In genomic region chr3:177193275-177193674, GRCh38 we compare ENCODE assay signal across 7 cellular contexts. TPM values are rescaled to one million over a fixed set of nuclear protein-coding genes. Genes with fewer than 3 reads are reported as not detected.
A peak's percentile ranks its signal among the peaks of the same experiment; 100 is the strongest.
DNase-seq lines count a peak whose midpoint lies in the region; ATAC-seq and TF ChIP-seq lines count a peak whose summit lies in the region.
"Not testable (repeated sequence)": the region's sequence is repeated elsewhere in the genome, so short reads cannot be mapped to it uniquely, and the experiment has no call there.

No MANE protein-coding gene starts in this region.

- not testable (repeated sequence) for H3K9me3 Mint-ChIP-seq in activated B cell treated with CpG ODN at 0.5 μM for 24 hours; activated T-helper 17 cell treated with anti-CD3 and anti-CD28 coated beads, Interleukin-2, amount 50 U/mL, for 72 hours; central memory CD8-positive, alpha-beta T cell

- not testable (repeated sequence) for H3F3A ChIP-seq in DOHH2 (ENCODE audit: control insufficient read depth, insufficient read depth); OCI-LY1 (ENCODE audit: insufficient read depth, low read length)

- not testable (repeated sequence) for TF ChIP-seq CTCF in DOHH2 (IDR thresholded peaks at IDR 0.05; ENCODE audit: low read depth, low read length, poor library complexity, severe bottlenecking); OCI-LY1 (IDR thresholded peaks at IDR 0.05; ENCODE audit: low read length); activated B cell treated with CpG ODN at 0.5 μM for 24 hours (IDR thresholded peaks at IDR 0.05); osteoblast (IDR thresholded peaks at IDR 0.05; ENCODE audit: extremely low read depth, low read depth, low read length)

- POLR2A ChIA-PET in activated B cell treated with CpG ODN at 0.5 μM for 24 hours (lab: Charles Lee) = interaction anchor here (1.8 to 7.0 kb wide), 2 partner anchors 13 to 167 kb away, joined by 6 to 247 read pairs; no protein-coding TSS in a partner anchor

- not testable (repeated sequence) for H3K9ac ChIP-seq in OCI-LY1 (ENCODE audit: low read length)

- H4K20me1 ChIP-seq in DOHH2 (ENCODE audit: control insufficient read depth, insufficient read depth, low read depth, low read length) = peaks cover 40% of the 10 kb centered on the region
- H4K20me1 ChIP-seq in OCI-LY1 (ENCODE audit: insufficient read depth, low read length); osteoblast (ENCODE audit: insufficient read depth, low read length): not testable (repeated sequence)

- H3K27ac ChIP-seq in DOHH2 (ENCODE audit: low read depth, low read length); OCI-LY1 (ENCODE audit: low read depth, low read length, poor library complexity, severe bottlenecking); osteoblast (ENCODE audit: low read depth, low read length): not testable (repeated sequence)

- peak overlapping the region; percentile 35 for H3K27ac Mint-ChIP-seq in activated B cell treated with CpG ODN at 0.5 μM for 24 hours
- H3K27ac Mint-ChIP-seq in activated T-helper 17 cell treated with anti-CD3 and anti-CD28 coated beads, Interleukin-2, amount 50 U/mL, for 72 hours = peak overlapping the region; percentile 93
- H3K27ac Mint-ChIP-seq in central memory CD8-positive, alpha-beta T cell (ENCODE audit: low read depth) = not testable (repeated sequence)

- peaks cover 33% of the 10 kb centered on the region for H3K36me3 Mint-ChIP-seq in activated B cell treated with CpG ODN at 0.5 μM for 24 hours (ENCODE audit: low read depth)
- H3K36me3 Mint-ChIP-seq in activated T-helper 17 cell treated with anti-CD3 and anti-CD28 coated beads, Interleukin-2, amount 50 U/mL, for 72 hours (ENCODE audit: low read depth) = peaks cover 53% of the 10 kb centered on the region
- H3K36me3 Mint-ChIP-seq in central memory CD8-positive, alpha-beta T cell (ENCODE audit: insufficient read depth) = peaks cover 28% of the 10 kb centered on the region

- CTCF ChIA-PET in activated B cell treated with CpG ODN at 0.5 μM for 24 hours (lab: Charles Lee) = interaction anchor here (1.0 kb wide), 1 partner anchor 143 kb away, joined by 3 read pairs; no protein-coding TSS in a partner anchor

- H3K4me3 Mint-ChIP-seq in activated B cell treated with CpG ODN at 0.5 μM for 24 hours = peak overlapping the region; percentile 97
- peak overlapping the region; percentile 94 for H3K4me3 Mint-ChIP-seq in activated T-helper 17 cell treated with anti-CD3 and anti-CD28 coated beads, Interleukin-2, amount 50 U/mL, for 72 hours
- peak overlapping the region; percentile 90 for H3K4me3 Mint-ChIP-seq in central memory CD8-positive, alpha-beta T cell

- H3K36me3 ChIP-seq in DOHH2 (ENCODE audit: control insufficient read depth, low read length) = peaks cover 52% of the 10 kb centered on the region
- peaks cover 41% of the 10 kb centered on the region for H3K36me3 ChIP-seq in OCI-LY1 (ENCODE audit: insufficient read depth, low read length)
- not testable (repeated sequence) for H3K36me3 ChIP-seq in osteoblast (ENCODE audit: insufficient read depth, low read length)

- not testable (repeated sequence) for H3K27me3 Mint-ChIP-seq in activated B cell treated with CpG ODN at 0.5 μM for 24 hours; activated T-helper 17 cell treated with anti-CD3 and anti-CD28 coated beads, Interleukin-2, amount 50 U/mL, for 72 hours; central memory CD8-positive, alpha-beta T cell

- intact Hi-C loops in activated B cell treated with CpG ODN at 0.5 μM for 24 hours (cut with micrococcal nuclease) = loop anchor here (10.0 kb wide), 1 partner anchor 1192 kb away; no protein-coding TSS in a partner anchor

- not testable (repeated sequence) for H2AFZ ChIP-seq in OCI-LY1 (ENCODE audit: low read length); osteoblast (ENCODE audit: low read length)

- H3K4me3 ChIP-seq in DOHH2 (ENCODE audit: low read length) (peak overlapping the region; percentile 99), OCI-LY1 (ENCODE audit: low read depth, low read length, poor library complexity, severe bottlenecking) (peak overlapping the region; percentile 83), osteoblast (ENCODE audit: insufficient read depth, low read length) (peak overlapping the region; percentile 84)

- not testable (repeated sequence) for DNase-seq in activated B cell treated with CpG ODN at 0.5 μM for 24 hours; central memory CD8-positive, alpha-beta T cell (ENCODE audit: low spot score in 2 of 2); osteoblast (ENCODE audit: insufficient read length, low spot score, missing footprints)
- DNase-seq in left lobe of liver (ENCODE audit: low spot score) = peak; percentile 24

- not testable (repeated sequence) for H3K9me3 ChIP-seq in DOHH2 (ENCODE audit: control insufficient read depth, insufficient read depth, low read length); OCI-LY1 (ENCODE audit: low read length); osteoblast (ENCODE audit: low read depth, low read length)

- H3K27me3 ChIP-seq in DOHH2 (ENCODE audit: control insufficient read depth, low read length); OCI-LY1 (ENCODE audit: insufficient read depth, low read length); osteoblast (ENCODE audit: insufficient read depth, low read length): not testable (repeated sequence)

- H3K4me2 ChIP-seq in DOHH2 (ENCODE audit: low read length) (peak overlapping the region; percentile 75), OCI-LY1 (ENCODE audit: low read length) (peak overlapping the region; percentile 68; the same call in 1 of the 2 replicates)
- H3K4me2 ChIP-seq in osteoblast (ENCODE audit: insufficient read depth, low read length) = not testable (repeated sequence)

- H3K4me1 Mint-ChIP-seq in activated B cell treated with CpG ODN at 0.5 μM for 24 hours = peaks cover 64% of the 10 kb centered on the region
- peaks cover 42% of the 10 kb centered on the region for H3K4me1 Mint-ChIP-seq in activated T-helper 17 cell treated with anti-CD3 and anti-CD28 coated beads, Interleukin-2, amount 50 U/mL, for 72 hours
- H3K4me1 Mint-ChIP-seq in central memory CD8-positive, alpha-beta T cell = peaks cover 58% of the 10 kb centered on the region

- H3K9me2 ChIP-seq in DOHH2 (replicated peaks; ENCODE audit: control insufficient read depth, low read length); OCI-LY1 (ENCODE audit: low read depth, low read length): not testable (repeated sequence)

- H3K79me2 ChIP-seq in DOHH2 (ENCODE audit: control insufficient read depth, low read length) (peaks cover 86% of the 10 kb centered on the region), OCI-LY1 (ENCODE audit: insufficient read depth, low read length) (peaks cover 84% of the 10 kb centered on the region), osteoblast (ENCODE audit: insufficient read depth, low read length) (peaks cover 84% of the 10 kb centered on the region)

- not testable (repeated sequence) for ATAC-seq in activated B cell treated with CpG ODN at 0.5 μM for 24 hours (ENCODE audit: low read depth); activated T-helper 17 cell treated with anti-CD3 and anti-CD28 coated beads, Interleukin-2, amount 50 U/mL, for 72 hours (replicated peaks); central memory CD8-positive, alpha-beta T cell (replicated peaks; ENCODE audit: extremely low read depth, poor library complexity, severe bottlenecking); left lobe of liver

- peaks cover 50% of the 10 kb centered on the region for H3K4me1 ChIP-seq in DOHH2 (ENCODE audit: control insufficient read depth, low read length)
- peaks cover 53% of the 10 kb centered on the region for H3K4me1 ChIP-seq in OCI-LY1 (ENCODE audit: insufficient read depth, low read length, severe bottlenecking)
- peaks cover 20% of the 10 kb centered on the region for H3K4me1 ChIP-seq in osteoblast (ENCODE audit: insufficient read depth, low read length)

RNA-seq across cellular contexts. Expression of gene TBL1XR1, which starts 4.0 kb away (rescaled TPM):
- total RNA-seq in activated B cell treated with CpG ODN at 0.5 μM for 24 hours (312 and 372 TPM in 2 replicates), left lobe of liver (57.1 TPM), osteoblast (278 and 297 TPM in 2 replicates)
- total RNA-seq in activated T-helper 17 cell treated with anti-CD3 and anti-CD28 coated beads, Interleukin-2, amount 50 U/mL, for 72 hours = 100 to 1,000 TPM; 131 to 180 TPM
